ENCODE assay signal across 8 cellular contexts in genomic region chr9:83706703-83707517, GRCh38. TPM values are rescaled to one million over a fixed set of nuclear protein-coding genes. Genes with fewer than 3 reads are reported as not detected.
A peak's percentile ranks its signal among the peaks of the same experiment; 100 is the strongest.
DNase-seq lines count a peak whose midpoint lies in the region; ATAC-seq and TF ChIP-seq lines count a peak whose summit lies in the region.

No MANE protein-coding gene starts in this region.

- H3K79me2 ChIP-seq in OCI-LY3 (ENCODE audit: low read length), result peaks cover 59% of the 10 kb centered on the region
- peaks cover 59% of the 10 kb centered on the region for H3K79me2 ChIP-seq in osteoblast (ENCODE audit: insufficient read depth, low read length)

- H3K4me3 ChIP-seq in OCI-LY3 (ENCODE audit: low read length), result peak overlapping the region; percentile 96
- peak overlapping the region; percentile 98 for H3K4me3 ChIP-seq in osteoblast (ENCODE audit: insufficient read depth, low read length)
- H3K4me3 ChIP-seq in thymus (ENCODE audit: low read length), result peak overlapping the region; percentile 75

- no peak for TF ChIP-seq CTCF in OCI-LY3 (IDR thresholded peaks at IDR 0.05; ENCODE audit: low read depth, low read length)
- no peak for TF ChIP-seq CTCF in foreskin keratinocyte (conservative IDR thresholded peaks at IDR 0.05)
- TF ChIP-seq CTCF in osteoblast (IDR thresholded peaks at IDR 0.05; ENCODE audit: extremely low read depth, low read depth, low read length), result no peak

- H3K9ac ChIP-seq in OCI-LY3 (ENCODE audit: low read length), result peak overlapping the region; percentile 91

- ATAC-seq in HG03045 (IDR thresholded peaks at IDR 0.05; ENCODE audit: unreplicated experiment) (peak; percentile 15), foreskin keratinocyte (peak; percentile 12)

- H3K36me3 ChIP-seq in OCI-LY3 (replicated peaks; ENCODE audit: low read depth, low read length) (peaks cover 11% of the 10 kb centered on the region), osteoblast (ENCODE audit: insufficient read depth, low read length) (no peaks in the 10 kb centered on the region), thymus (ENCODE audit: control insufficient read depth, insufficient read depth) (no peaks in the 10 kb centered on the region)

- no peaks in the 10 kb centered on the region for H3K27me3 ChIP-seq in OCI-LY3 (ENCODE audit: low read depth, low read length)
- H3K27me3 ChIP-seq in foreskin keratinocyte, result no peaks in the 10 kb centered on the region
- no peaks in the 10 kb centered on the region for H3K27me3 ChIP-seq in osteoblast (ENCODE audit: insufficient read depth, low read length)
- H3K27me3 ChIP-seq in thymus (ENCODE audit: control insufficient read depth, insufficient read depth), result no peaks in the 10 kb centered on the region

- H3K4me1 ChIP-seq in OCI-LY3 (ENCODE audit: low read length) (peaks cover 17% of the 10 kb centered on the region), foreskin keratinocyte (peaks cover 6% of the 10 kb centered on the region), osteoblast (ENCODE audit: insufficient read depth, low read length) (peaks cover 11% of the 10 kb centered on the region), thymus (ENCODE audit: control insufficient read depth, insufficient read depth, low read length) (peaks cover 4% of the 10 kb centered on the region)

- peak overlapping the region; percentile 89 for H3K4me2 ChIP-seq in OCI-LY3 (ENCODE audit: low read length)
- peak overlapping the region; percentile 84 for H3K4me2 ChIP-seq in osteoblast (ENCODE audit: insufficient read depth, low read length)

- H3K27ac ChIP-seq in OCI-LY3 (ENCODE audit: low read length) (peak overlapping the region; percentile 89), foreskin keratinocyte (peak overlapping the region; percentile 99), osteoblast (ENCODE audit: low read depth, low read length) (peak overlapping the region; percentile 100), thymus (ENCODE audit: low read depth) (peak overlapping the region; percentile 99)

- peak overlapping the region; percentile 12; the same call in 1 of the 2 replicates for H2AFZ ChIP-seq in OCI-LY3 (ENCODE audit: low read depth, low read length)
- peak overlapping the region; percentile 96 for H2AFZ ChIP-seq in osteoblast (ENCODE audit: low read length)

- peak; percentile 55 for DNase-seq in NK-92 treated with Interleukin-12 subunit alpha and Interleukin-12 subunit beta, amount 100 ng/mL, for 24 hours (lab: John Stamatoyannopoulos, UW)
- DNase-seq in NK-92 (lab: John Stamatoyannopoulos, UW; ENCODE audit: unreplicated experiment) (no peak), foreskin keratinocyte (no peak), osteoblast (ENCODE audit: insufficient read length, low spot score, missing footprints) (peak; percentile 77)
- DNase-seq in activated T-helper 1 cell treated with anti-CD3 and anti-CD28 coated beads, Interleukin-2, amount 50 U/mL, for 16 hours (ENCODE audit: low read depth in 1 of 2, low spot score in 1 of 2), result peak; percentile 24 to 51

- H3K9me3 ChIP-seq in OCI-LY3 (ENCODE audit: insufficient read depth, low read length), result no peaks in the 10 kb centered on the region
- H3K9me3 ChIP-seq in osteoblast (ENCODE audit: low read depth, low read length), result no peaks in the 10 kb centered on the region
- H3K9me3 ChIP-seq in thymus (ENCODE audit: control insufficient read depth), result no peaks in the 10 kb centered on the region

- peaks cover 45% of the 10 kb centered on the region for H4K20me1 ChIP-seq in OCI-LY3 (ENCODE audit: insufficient read depth, low read length)
- peaks cover 43% of the 10 kb centered on the region for H4K20me1 ChIP-seq in osteoblast (ENCODE audit: insufficient read depth, low read length)

- WGBS in thymus, result under 1% methylated on average over 42 of the region's 42 CpGs

RNA-seq across cellular contexts. Expression of gene UBQLN1, which starts 0.8 kb away (rescaled TPM):
- total RNA-seq in foreskin keratinocyte (97.1 and 99.7 TPM in 2 replicates), osteoblast (114 and 117 TPM in 2 replicates)
- polyA plus RNA-seq in foreskin keratinocyte (36.9 and 45.7 TPM in 2 replicates), thymus (52.0 TPM)

Comparison
In these comparisons a context has a peak if more than half of its experiments do, and no peak if none do; other contexts are left out.
1. DNase-seq: peak in NK-92 treated with Interleukin-12 subunit alpha and Interleukin-12 subunit beta, amount 100 ng/mL, for 24 hours (single experiment), activated T-helper 1 cell treated with anti-CD3 and anti-CD28 coated beads, Interleukin-2, amount 50 U/mL, for 16 hours (2 of 2) and osteoblast (single experiment); none in NK-92 (single experiment) and foreskin keratinocyte (0 of 2).
2. Peak in every context shown above with its lines, with median percentiles within 50 percentile points of each other: H3K27ac ChIP-seq and H3K4me3 ChIP-seq.